ENCODE assay signal across 8 cellular contexts in the genomic region with DNA sequence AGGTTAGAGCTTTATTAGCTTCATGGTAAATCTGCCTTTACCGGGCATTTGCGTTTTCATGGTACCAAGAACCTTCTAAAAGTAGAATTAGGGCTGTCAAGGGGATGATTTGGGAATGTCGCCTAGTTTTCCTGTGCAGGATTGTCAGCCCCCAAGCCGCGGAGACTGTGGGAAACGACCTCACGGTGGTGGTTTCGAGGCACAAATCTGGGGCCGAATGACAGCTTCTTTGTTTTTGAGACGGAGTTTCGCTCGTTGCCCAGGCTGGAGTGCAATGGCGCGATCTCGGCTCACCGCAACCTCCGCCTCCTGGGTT. TPM values are rescaled to one million over a fixed set of nuclear protein-coding genes. Genes with fewer than 3 reads are reported as not detected.
DNase-seq lines count a peak whose midpoint lies in the region; ATAC-seq and TF ChIP-seq lines count a peak whose summit lies in the region.

No MANE protein-coding gene starts in this region.

- H3K4me3 Mint-ChIP-seq in activated CD4-positive, alpha-beta T cell treated with anti-CD3 and anti-CD28 coated beads for 36 hours = peak overlapping the region; percentile 96

- CTCF ChIA-PET in activated CD4-positive, alpha-beta T cell treated with anti-CD3 and anti-CD28 coated beads for 36 hours (lab: Charles Lee) = interaction anchor here (1.2 to 1.3 kb wide), 2 partner anchors 22 kb away, joined by 3 read pairs; no protein-coding TSS in a partner anchor

- H3K27ac ChIP-seq in VCaP (peak overlapping the region; percentile 74), iPS-20b (ENCODE audit: low read length) (no peak overlapping the region), subcutaneous abdominal adipose tissue (ENCODE audit: low read depth, low read length) (peak overlapping the region; percentile 80)

- ATAC-seq in activated CD4-positive, alpha-beta T cell treated with anti-CD3 and anti-CD28 coated beads for 36 hours = no peak
- ATAC-seq in HG03196 (IDR thresholded peaks at IDR 0.05; ENCODE audit: unreplicated experiment) = no peak
- no peak for ATAC-seq in GM21576 (IDR thresholded peaks at IDR 0.05; ENCODE audit: unreplicated experiment)
- ATAC-seq in GM18502 (IDR thresholded peaks at IDR 0.05; ENCODE audit: poor library complexity, unreplicated experiment) = no peak

- no peaks in the 10 kb centered on the region for H3K9me3 Mint-ChIP-seq in activated CD4-positive, alpha-beta T cell treated with anti-CD3 and anti-CD28 coated beads for 36 hours (ENCODE audit: low read depth)

- H3K27me3 ChIP-seq in iPS-20b (ENCODE audit: insufficient read depth, low read length) (no peaks in the 10 kb centered on the region), subcutaneous abdominal adipose tissue (ENCODE audit: control insufficient read depth in 5 of 5, insufficient read depth in 4 of 5, low read length in 5 of 5) (no peaks in the 10 kb centered on the region)

- no peak for TF ChIP-seq CTCF in VCaP (conservative IDR thresholded peaks at IDR 0.05)

- H3K36me3 ChIP-seq in iPS-20b (ENCODE audit: insufficient read depth, low read depth, low read length) (peaks cover 28% of the 10 kb centered on the region), subcutaneous abdominal adipose tissue (ENCODE audit: control insufficient read depth in 5 of 5, insufficient read depth in 5 of 5, low read length in 5 of 5) (peaks cover 3 to 14% (median 9%) of the 10 kb centered on the region in 5 donors)

- peaks cover 20% of the 10 kb centered on the region for H3K36me3 Mint-ChIP-seq in activated CD4-positive, alpha-beta T cell treated with anti-CD3 and anti-CD28 coated beads for 36 hours (ENCODE audit: low read depth)

- no peak for DNase-seq in activated CD4-positive, alpha-beta T cell treated with anti-CD3 and anti-CD28 coated beads for 36 hours
- no peak for DNase-seq in activated CD4-positive, alpha-beta T cell treated with anti-CD3 and anti-CD28 coated beads, Interleukin-2, amount 50 U/mL, for 48 hours

- H3K9ac ChIP-seq in iPS-20b (ENCODE audit: low read depth, low read length) = peak overlapping the region; percentile 90; the same call in 1 of the 2 replicates
- no peak overlapping the region for H3K9ac ChIP-seq in subcutaneous abdominal adipose tissue (ENCODE audit: low read length in 5 of 5)

- intact Hi-C loops in activated CD4-positive, alpha-beta T cell treated with anti-CD3 and anti-CD28 coated beads for 36 hours (cut with DNase I, micrococcal nuclease) = loop anchor here (10.0 kb wide), 2 partner anchors 489 to 829 kb away; partner anchors contain the start of genes KDM3A (in 1 of the 2), POLR1A (in 1 of the 2) and PTCD3 (in 1 of the 2)

- H3K4me1 ChIP-seq in iPS-20b (ENCODE audit: insufficient read depth, low read length) (peaks cover 4% of the 10 kb centered on the region; the same call in 1 of the 2 replicates), subcutaneous abdominal adipose tissue (ENCODE audit: control insufficient read depth in 5 of 5, insufficient read depth in 5 of 5, low read length in 5 of 5) (peaks cover 6 to 41% (median 31%) of the 10 kb centered on the region in 5 donors)

- POLR2A ChIA-PET in activated CD4-positive, alpha-beta T cell treated with anti-CD3 and anti-CD28 coated beads for 36 hours (lab: Charles Lee) = no interaction called here

- H3K9me3 ChIP-seq in iPS-20b (ENCODE audit: insufficient read depth, low read depth, low read length) (no peaks in the 10 kb centered on the region), subcutaneous abdominal adipose tissue (ENCODE audit: control insufficient read depth in 5 of 5, low read length in 5 of 5) (no peaks in the 10 kb centered on the region)

- no peaks in the 10 kb centered on the region for H3K27me3 Mint-ChIP-seq in activated CD4-positive, alpha-beta T cell treated with anti-CD3 and anti-CD28 coated beads for 36 hours

- H3K4me3 ChIP-seq in iPS-20b (ENCODE audit: low read length) (no peak overlapping the region; the same call in 1 of the 2 replicates), subcutaneous abdominal adipose tissue (ENCODE audit: low read depth in 1 of 5, low read length in 5 of 5) (peak overlapping the region in 2 of 5 donors; percentile 40 to 90)

- peaks cover 18% of the 10 kb centered on the region for H3K4me1 Mint-ChIP-seq in activated CD4-positive, alpha-beta T cell treated with anti-CD3 and anti-CD28 coated beads for 36 hours

- H3K27ac Mint-ChIP-seq in activated CD4-positive, alpha-beta T cell treated with anti-CD3 and anti-CD28 coated beads for 36 hours = peak overlapping the region; percentile 98

RNA-seq across cellular contexts. Expression of gene USP39, which starts 0.6 kb away (rescaled TPM):
- total RNA-seq in activated CD4-positive, alpha-beta T cell treated with anti-CD3 and anti-CD28 coated beads for 36 hours = 10 to 100 TPM; 81.2 to 95.3 TPM

RNA-seq across cellular contexts. Expression of gene C2orf68, which starts 3.5 kb away (rescaled TPM):
- 10 to 100 TPM; 33.7 to 47.2 TPM for total RNA-seq in activated CD4-positive, alpha-beta T cell treated with anti-CD3 and anti-CD28 coated beads for 36 hours

RNA-seq across cellular contexts. Expression of gene TMEM150A, which starts 12.9 kb away (rescaled TPM):
- 1 to 10 TPM; 1.3 to 2.5 TPM for total RNA-seq in activated CD4-positive, alpha-beta T cell treated with anti-CD3 and anti-CD28 coated beads for 36 hours

RNA-seq across cellular contexts. Expression of gene RNF181, which starts 19.8 kb away (rescaled TPM):
- 100 to 1,000 TPM; 113 to 140 TPM for total RNA-seq in activated CD4-positive, alpha-beta T cell treated with anti-CD3 and anti-CD28 coated beads for 36 hours

RNA-seq across cellular contexts. Expression of gene VAMP5, which starts 31.1 kb away (rescaled TPM):
- total RNA-seq in activated CD4-positive, alpha-beta T cell treated with anti-CD3 and anti-CD28 coated beads for 36 hours = 10 to 100 TPM; 21.4 to 26.7 TPM
